In the genomic region with DNA sequence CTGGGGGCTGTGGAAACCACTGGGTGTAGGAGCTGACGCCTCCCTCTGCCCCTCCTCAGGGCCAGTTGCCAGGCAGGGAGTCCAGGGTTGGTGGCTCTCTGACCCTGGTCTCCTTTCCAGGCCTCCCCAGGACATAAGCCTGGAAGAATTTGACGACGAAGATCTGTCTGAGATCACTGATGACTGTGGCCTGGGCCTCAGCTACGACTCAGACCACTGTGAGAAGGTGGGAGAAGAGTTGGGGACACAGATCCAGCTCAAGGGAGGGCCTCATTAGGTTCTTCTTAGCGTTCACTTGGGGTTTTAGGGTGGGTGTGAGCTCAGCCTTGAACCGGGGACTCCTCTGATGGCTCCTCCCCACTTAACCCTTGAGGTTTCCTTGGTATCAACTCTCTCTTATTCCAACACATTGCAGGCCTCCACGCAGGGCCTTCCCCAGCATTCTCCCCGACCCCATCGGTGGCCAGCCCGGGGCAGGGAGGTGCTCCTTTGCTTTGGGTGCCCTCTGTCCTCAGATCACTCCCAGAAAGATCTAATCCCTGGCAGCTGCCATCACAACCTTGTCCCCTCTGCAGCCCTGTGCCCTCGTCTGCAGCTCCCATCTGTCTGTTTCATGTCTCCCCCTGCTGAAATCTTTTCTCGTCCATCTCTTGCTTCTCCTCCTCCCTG, we compare ENCODE assay signal across 13 cellular contexts. TPM values are rescaled to one million over a fixed set of nuclear protein-coding genes. Genes with fewer than 3 reads are reported as not detected.
A peak's percentile ranks its signal among the peaks of the same experiment; 100 is the strongest.
DNase-seq lines count a peak whose midpoint lies in the region; TF ChIP-seq lines count a peak whose summit lies in the region.
"Had no signal": no experiment of that assay in that cellular context is flagged by ENCODE, and none has a peak within 500 bp of the region (broad histone marks: within the 10 kb centered on the region; RNA-seq: fewer than 3 reads in every experiment).

No MANE protein-coding gene starts in this region.

- H3K4me3 ChIP-seq in dorsolateral prefrontal cortex: peak overlapping the region in 58 of 59 donors; percentile 28 to 77 (median 63)

- intact Hi-C loops in dorsolateral prefrontal cortex (cut with DNase I): no loop called here

- no peak for DNase-seq in activated T-cell treated with anti-CD3 and anti-CD28 coated beads, Interleukin-2, amount 50 U/mL, for 24 hours
- DNase-seq in activated T-cell treated with anti-CD3 and anti-CD28 coated beads for 4 hours: no peak
- peak; percentile 44 for DNase-seq in NCI-H82 (lab: John Stamatoyannopoulos, UW)
- no peak for DNase-seq in dorsolateral prefrontal cortex
- no peak for DNase-seq in progenitor cell of endocrine pancreas (ENCODE audit: low spot score, unreplicated experiment)
- DNase-seq in NCI-H146 treated with DMSO at 0.1 percent for 48 hours (lab: John Stamatoyannopoulos, UW; ENCODE audit: unreplicated experiment): no peak
- DNase-seq in activated gamma-delta T cell treated with Interleukin-2 at 50 U/mL for 16 hours: no peak
- DNase-seq in NCI-H748 (lab: John Stamatoyannopoulos, UW; ENCODE audit: unreplicated experiment): no peak
- DNase-seq: activated CD8-positive, alpha-beta memory T cell treated with anti-CD3 and anti-CD28 coated beads, Interleukin-2, amount 50 U/mL, for 48 hours; AML-193; central memory CD4-positive, alpha-beta T cell; NCI-H1105 treated with DMSO at 0.1 percent for 48 hours had no signal

- no peaks in the 10 kb centered on the region for H3K9me3 Mint-ChIP-seq in activated T-cell treated with anti-CD3 and anti-CD28 coated beads, Interleukin-2, amount 50 U/mL, for 24 hours
- H3K9me3 Mint-ChIP-seq in progenitor cell of endocrine pancreas (ENCODE audit: low read depth): no peaks in the 10 kb centered on the region

- peak overlapping the region; percentile 49 for H3K4me3 Mint-ChIP-seq in activated T-cell treated with anti-CD3 and anti-CD28 coated beads, Interleukin-2, amount 50 U/mL, for 24 hours
- peak overlapping the region; percentile 61 for H3K4me3 Mint-ChIP-seq in progenitor cell of endocrine pancreas (ENCODE audit: low read depth)

- peak overlapping the region in 31 of 59 donors; percentile 12 to 87 (median 73) for H3K27ac ChIP-seq in dorsolateral prefrontal cortex
- H3K27ac ChIP-seq: skin epidermis had no signal

- peaks cover 56% of the 10 kb centered on the region for H3K27me3 Mint-ChIP-seq in activated T-cell treated with anti-CD3 and anti-CD28 coated beads, Interleukin-2, amount 50 U/mL, for 24 hours
- peaks cover 40% of the 10 kb centered on the region for H3K27me3 Mint-ChIP-seq in progenitor cell of endocrine pancreas

- TF ChIP-seq CTCF in dorsolateral prefrontal cortex (IDR thresholded peaks at IDR 0.05 in 54 of 56, conservative IDR thresholded peaks at IDR 0.05 in 2 of 56; ENCODE audit: low read depth in 1 of 56, partially characterized antibody in 56 of 56) (no peak), progenitor cell of endocrine pancreas (IDR thresholded peaks at IDR 0.05; ENCODE audit: unreplicated experiment) (no peak)

- no peak overlapping the region for H3K27ac Mint-ChIP-seq in activated T-cell treated with anti-CD3 and anti-CD28 coated beads, Interleukin-2, amount 50 U/mL, for 24 hours
- peak overlapping the region; percentile 39 for H3K27ac Mint-ChIP-seq in progenitor cell of endocrine pancreas

- peaks cover 9% of the 10 kb centered on the region for H3K4me1 Mint-ChIP-seq in activated T-cell treated with anti-CD3 and anti-CD28 coated beads, Interleukin-2, amount 50 U/mL, for 24 hours (ENCODE audit: low read depth)
- H3K4me1 Mint-ChIP-seq in progenitor cell of endocrine pancreas (ENCODE audit: low read depth): peaks cover 5% of the 10 kb centered on the region

- peaks cover 0 to 6% (median 0%) of the 10 kb centered on the region in 45 donors for H3K27me3 ChIP-seq in dorsolateral prefrontal cortex

- H3K36me3 Mint-ChIP-seq in activated T-cell treated with anti-CD3 and anti-CD28 coated beads, Interleukin-2, amount 50 U/mL, for 24 hours (ENCODE audit: low read depth): no peaks in the 10 kb centered on the region
- peaks cover 5% of the 10 kb centered on the region for H3K36me3 Mint-ChIP-seq in progenitor cell of endocrine pancreas (ENCODE audit: insufficient read depth)

RNA-seq across cellular contexts. Expression of gene MAPK8IP2, which starts 1.2 kb away (rescaled TPM):
- 100 to 1,000 TPM in 119 of 120 experiments, 10 to 100 TPM in 1; 82.8 to 271 (median 217) TPM for total RNA-seq in dorsolateral prefrontal cortex
- 6.4 and 7.7 TPM in 2 replicates for total RNA-seq in progenitor cell of endocrine pancreas

RNA-seq across cellular contexts. Expression of gene CHKB, which starts 19.2 kb away (rescaled TPM):
- total RNA-seq in dorsolateral prefrontal cortex (100 to 1,000 TPM in 1 of 120 experiments, 10 to 100 TPM in 119; 36.7 to 115 (median 63.9) TPM), progenitor cell of endocrine pancreas (124 and 132 TPM in 2 replicates)

RNA-seq across cellular contexts. Expression of gene CPT1B, which starts 23.6 kb away (rescaled TPM):
- 10 to 100 TPM; 16.1 to 79.3 (median 36.8) TPM for total RNA-seq in dorsolateral prefrontal cortex
- total RNA-seq in progenitor cell of endocrine pancreas: 129 and 136 TPM in 2 replicates

RNA-seq across cellular contexts. Expression of gene ARSA, which starts 26.1 kb away (rescaled TPM):
- total RNA-seq in dorsolateral prefrontal cortex (10 to 100 TPM; 32.1 to 72.7 (median 48.0) TPM), progenitor cell of endocrine pancreas (36.2 and 37.1 TPM in 2 replicates)

RNA-seq across cellular contexts. Expression of gene SYCE3, which starts 39.1 kb away (rescaled TPM):
- total RNA-seq in dorsolateral prefrontal cortex: 1 to 10 TPM in 14 of 120 experiments, not detected in 106; 1.4 to 6.0 (median 2.0) TPM
- not detected in 2 replicates for total RNA-seq in progenitor cell of endocrine pancreas
